8 cellular contexts compared by ENCODE assay signal in the genomic region with DNA sequence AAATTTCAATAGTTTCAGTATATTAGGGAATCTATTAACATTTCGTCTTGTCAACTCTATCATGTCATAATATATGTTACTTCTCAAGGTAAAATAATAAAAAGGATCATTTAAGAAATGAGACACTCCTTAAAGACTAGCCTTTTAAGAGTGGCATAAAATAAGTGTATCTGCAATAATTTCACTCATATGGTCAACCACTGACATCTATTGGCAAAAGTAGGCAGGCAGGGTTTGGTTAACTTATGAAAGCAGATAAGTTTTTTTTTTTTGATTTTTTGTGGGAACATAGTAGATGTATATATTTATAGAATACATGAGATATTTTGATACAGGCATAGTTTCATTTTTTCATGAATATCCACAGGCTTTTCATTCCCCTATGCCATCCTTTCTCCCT. TPM values are rescaled to one million over a fixed set of nuclear protein-coding genes. Genes with fewer than 3 reads are reported as not detected.
DNase-seq lines count a peak whose midpoint lies in the region; ATAC-seq and TF ChIP-seq lines count a peak whose summit lies in the region.

No MANE protein-coding gene starts in this region.

- peaks cover 13% of the 10 kb centered on the region for H3K9me3 Mint-ChIP-seq in neural progenitor cell
- H3K9me3 Mint-ChIP-seq in activated CD8-positive, alpha-beta T cell treated with anti-CD3 and anti-CD28 coated beads for 36 hours, result peaks cover 7% of the 10 kb centered on the region

- no peak overlapping the region for H3K4me3 Mint-ChIP-seq in neural progenitor cell
- H3K4me3 Mint-ChIP-seq in activated CD8-positive, alpha-beta T cell treated with anti-CD3 and anti-CD28 coated beads for 36 hours, result no peak overlapping the region

- H3K79me2 ChIP-seq in neural progenitor cell (ENCODE audit: low read depth), result no peaks in the 10 kb centered on the region

- no peak overlapping the region for H3K27ac ChIP-seq in brain microvascular endothelial cell
- no peak overlapping the region for H3K27ac ChIP-seq in neural progenitor cell

- H3K4me3 ChIP-seq in GM12865 (ENCODE audit: low read depth, low read length) (no peak overlapping the region), brain microvascular endothelial cell (ENCODE audit: low read depth, low read length) (no peak overlapping the region), neural progenitor cell (no peak overlapping the region)

- CTCF ChIA-PET in activated CD8-positive, alpha-beta T cell treated with anti-CD3 and anti-CD28 coated beads for 36 hours (lab: Charles Lee), result no interaction called here

- no peak overlapping the region for H2AFZ ChIP-seq in neural progenitor cell (replicated peaks)

- intact Hi-C loops in activated CD8-positive, alpha-beta T cell treated with anti-CD3 and anti-CD28 coated beads for 36 hours (cut with micrococcal nuclease), result no loop called here

- H3K4me2 ChIP-seq in neural progenitor cell, result no peak overlapping the region

- no peaks in the 10 kb centered on the region for H3K27me3 ChIP-seq in brain microvascular endothelial cell (replicated peaks)
- no peaks in the 10 kb centered on the region for H3K27me3 ChIP-seq in neural progenitor cell

- no peaks in the 10 kb centered on the region for H4K20me1 ChIP-seq in neural progenitor cell (ENCODE audit: low read depth)

- no peaks in the 10 kb centered on the region for H3K36me3 ChIP-seq in brain microvascular endothelial cell (replicated peaks)
- no peaks in the 10 kb centered on the region for H3K36me3 ChIP-seq in neural progenitor cell

- peaks cover 5% of the 10 kb centered on the region for H3K9me3 ChIP-seq in neural progenitor cell (ENCODE audit: low read depth)

- no peaks in the 10 kb centered on the region for H3K4me1 Mint-ChIP-seq in neural progenitor cell
- H3K4me1 Mint-ChIP-seq in activated CD8-positive, alpha-beta T cell treated with anti-CD3 and anti-CD28 coated beads for 36 hours (ENCODE audit: low read depth), result no peaks in the 10 kb centered on the region

- H3K36me3 Mint-ChIP-seq in neural progenitor cell, result no peaks in the 10 kb centered on the region
- no peaks in the 10 kb centered on the region for H3K36me3 Mint-ChIP-seq in activated CD8-positive, alpha-beta T cell treated with anti-CD3 and anti-CD28 coated beads for 36 hours (ENCODE audit: low read depth)

- POLR2A ChIA-PET in activated CD8-positive, alpha-beta T cell treated with anti-CD3 and anti-CD28 coated beads for 36 hours (lab: Charles Lee), result no interaction called here

- no peak overlapping the region for H3K9ac ChIP-seq in neural progenitor cell

- H3K27ac Mint-ChIP-seq in neural progenitor cell, result no peak overlapping the region
- no peak overlapping the region for H3K27ac Mint-ChIP-seq in activated CD8-positive, alpha-beta T cell treated with anti-CD3 and anti-CD28 coated beads for 36 hours

- no peak for ATAC-seq in GM21367 (IDR thresholded peaks at IDR 0.05; ENCODE audit: unreplicated experiment)
- no peak for ATAC-seq in activated CD8-positive, alpha-beta T cell treated with anti-CD3 and anti-CD28 coated beads for 36 hours

- H3K27me3 Mint-ChIP-seq in neural progenitor cell (ENCODE audit: insufficient read depth, low read depth), result peaks cover 2% of the 10 kb centered on the region
- no peaks in the 10 kb centered on the region for H3K27me3 Mint-ChIP-seq in activated CD8-positive, alpha-beta T cell treated with anti-CD3 and anti-CD28 coated beads for 36 hours

- DNase-seq in GM12865 (ENCODE audit: low read depth) (peak; percentile 16), NCI-H1105 (lab: John Stamatoyannopoulos, UW) (peak; percentile 4), brain microvascular endothelial cell (peak; percentile 48), neural progenitor cell (ENCODE audit: low spot score) (no peak), NCI-H2196 (lab: John Stamatoyannopoulos, UW; ENCODE audit: unreplicated experiment) (no peak), cerebellar nuclear complex (lab: John Stamatoyannopoulos, UW) (no peak)
- DNase-seq in activated CD8-positive, alpha-beta T cell treated with anti-CD3 and anti-CD28 coated beads for 36 hours, result no peak

- H3K4me1 ChIP-seq in neural progenitor cell, result no peaks in the 10 kb centered on the region

- in situ Hi-C loops in brain microvascular endothelial cell (cut with HindIII; ENCODE audit: low pct_ligation_motif_present, low sequenced_read_pairs), result no loop called here

- H3F3A ChIP-seq in neural progenitor cell (ENCODE audit: low read depth), result no peaks in the 10 kb centered on the region

- peak; percentile 10 for TF ChIP-seq CTCF in GM12865 (IDR thresholded peaks at IDR 0.05; ENCODE audit: insufficient read depth, low read depth, low read length, missing control alignments)
- peak; percentile 64 for TF ChIP-seq CTCF in brain microvascular endothelial cell (IDR thresholded peaks at IDR 0.05; ENCODE audit: low read depth, low read length, missing control alignments)
- peak; percentile 44 for TF ChIP-seq CTCF in neural progenitor cell (IDR thresholded peaks at IDR 0.05)
- no peak for TF ChIP-seq CTCF in activated CD8-positive, alpha-beta T cell treated with anti-CD3 and anti-CD28 coated beads for 36 hours (IDR thresholded peaks at IDR 0.05)

RNA-seq across cellular contexts. Expression of a gene that starts 5.5 kb away (rescaled TPM):
- not detected in 2 replicates for total RNA-seq in neural progenitor cell (ENCODE audit: low replicate concordance)
- total RNA-seq in activated CD8-positive, alpha-beta T cell treated with anti-CD3 and anti-CD28 coated beads for 36 hours, result not detected

Comparison
In these comparisons a context has a peak if more than half of its experiments do, and no peak if none do; other contexts are left out.
1. DNase-seq: peak in GM12865 (single experiment), NCI-H1105 (single experiment) and brain microvascular endothelial cell (single experiment); none in neural progenitor cell (single experiment), NCI-H2196 (single experiment), cerebellar nuclear complex (0 of 2) and activated CD8-positive, alpha-beta T cell treated with anti-CD3 and anti-CD28 coated beads for 36 hours (single experiment).